ENCODE assay signal across 30 cellular contexts in genomic region chr7:35505031-35505430, GRCh38.
DNase-seq lines count a peak whose midpoint lies in the region; ATAC-seq and TF ChIP-seq lines count a peak whose summit lies in the region.
"Had no signal": no experiment of that assay in that cellular context is flagged by ENCODE, and none has a peak within 500 bp of the region (broad histone marks: within the 10 kb centered on the region; RNA-seq: fewer than 3 reads in every experiment).

No MANE protein-coding gene starts in this region.

- POLR2A ChIA-PET in WTC11 (lab: Charles Lee), result no interaction called here

- H3K4me1 ChIP-seq in GM23338 (ENCODE audit: insufficient read depth), result peaks cover 12% of the 10 kb centered on the region
- H3K4me1 ChIP-seq in neural progenitor cell, result peaks cover 10% of the 10 kb centered on the region
- H3K4me1 ChIP-seq: BLaER1, breast epithelium, gastrocnemius medialis, parathyroid adenoma, thyroid gland, uterus had no signal

- DNase-seq in GM23338 (ENCODE audit: low spot score), result peak; percentile 53
- peak; percentile 52 for DNase-seq in NCI-H1105 (lab: John Stamatoyannopoulos, UW)
- peak; percentile 17 for DNase-seq in WTC11 (ENCODE audit: low spot score)
- peak; percentile 26 for DNase-seq in neural progenitor cell (ENCODE audit: low spot score)
- no peak for DNase-seq in kidney glomerular epithelial cell (lab: John Stamatoyannopoulos, UW)
- no peak for DNase-seq in AG08396 (ENCODE audit: low spot score)
- DNase-seq: activated B cell treated with CpG ODN at 0.5 μM for 24 hours; activated CD4-positive, alpha-beta T cell treated with anti-CD3 and anti-CD28 coated beads, Interleukin-2, amount 50 U/mL, for 1 hour; activated effector memory CD4-positive, alpha-beta T cell treated with anti-CD3 and anti-CD28 coated beads, Interleukin-2, amount 50 U/mL, for 16 hours; activated naive CD8-positive, alpha-beta T cell treated with anti-CD3 and anti-CD28 coated beads for 36 hours; activated T-cell treated with anti-CD3 and anti-CD28 coated beads, Interleukin-2, amount 50 U/mL, for 24 hours; anterior cingulate cortex; DMS 273 treated with DMSO at 0.1 percent for 48 hours; gastrocnemius medialis; left cardiac atrium; mesenchymal stem cell; MV-4-11; NCI-H187; NCI-H69; stimulated activated CD4-positive, alpha-beta T cell treated with anti-CD3 and anti-CD28 coated beads, Interleukin-12 subunit alpha, Interleukin-12 subunit beta, amount 100 ng/mL, for 4 hours; stimulated activated CD4-positive, alpha-beta T cell treated with anti-CD3 and anti-CD28 coated beads, Interleukin-2, amount 100 ng/mL, for 48 hours; T-cell; thyroid gland; uterus had no signal

- TF ChIP-seq CTCF in GM23338 (conservative IDR thresholded peaks at IDR 0.05; ENCODE audit: low read depth in 2 of 2) (no peak), WTC11 (IDR thresholded peaks at IDR 0.05) (no peak), neural progenitor cell (IDR thresholded peaks at IDR 0.05) (no peak)

- H3K4me3 Mint-ChIP-seq in GM23338 (0 out of 3 replicates have a peak overlapping the region, but pooled peaks have one; percentile 5), WTC11 (peak overlapping the region; percentile 21; the same call in 1 of the 2 replicates), neural progenitor cell (no peak overlapping the region)
- H3K4me3 Mint-ChIP-seq: activated B cell treated with CpG ODN at 0.5 μM for 24 hours; activated naive CD8-positive, alpha-beta T cell treated with anti-CD3 and anti-CD28 coated beads for 36 hours; activated T-cell treated with anti-CD3 and anti-CD28 coated beads, Interleukin-2, amount 50 U/mL, for 24 hours; T-cell had no signal

- H3K36me3 Mint-ChIP-seq in GM23338 (ENCODE audit: low read depth) (no peaks in the 10 kb centered on the region), WTC11 (no peaks in the 10 kb centered on the region), neural progenitor cell (no peaks in the 10 kb centered on the region)
- H3K36me3 Mint-ChIP-seq: activated naive CD8-positive, alpha-beta T cell treated with anti-CD3 and anti-CD28 coated beads for 36 hours; T-cell had no signal

- H3K9me3 ChIP-seq in neural progenitor cell (ENCODE audit: low read depth), result no peaks in the 10 kb centered on the region
- H3K9me3 ChIP-seq: BLaER1, breast epithelium, gastrocnemius medialis, thyroid gland, uterus had no signal

- H3K9me3 Mint-ChIP-seq in GM23338 (no peaks in the 10 kb centered on the region), WTC11 (no peaks in the 10 kb centered on the region), neural progenitor cell (no peaks in the 10 kb centered on the region)
- H3K9me3 Mint-ChIP-seq: activated B cell treated with CpG ODN at 0.5 μM for 24 hours; activated naive CD8-positive, alpha-beta T cell treated with anti-CD3 and anti-CD28 coated beads for 36 hours; activated T-cell treated with anti-CD3 and anti-CD28 coated beads, Interleukin-2, amount 50 U/mL, for 24 hours; T-cell had no signal

- H3K4me2 ChIP-seq in GM23338, result peak overlapping the region; percentile 75
- peak overlapping the region; percentile 4 for H3K4me2 ChIP-seq in neural progenitor cell
- H3K4me2 ChIP-seq: BLaER1 had no signal

- H3F3A ChIP-seq in GM23338 (replicated peaks; ENCODE audit: low read depth) (no peaks in the 10 kb centered on the region), neural progenitor cell (ENCODE audit: low read depth) (no peaks in the 10 kb centered on the region)

- H3K27me3 Mint-ChIP-seq in GM23338 (ENCODE audit: insufficient read depth, low read depth, poor library complexity) (peaks cover 2% of the 10 kb centered on the region), WTC11 (ENCODE audit: low read depth) (no peaks in the 10 kb centered on the region), neural progenitor cell (ENCODE audit: insufficient read depth, low read depth) (peaks cover 3% of the 10 kb centered on the region)
- H3K27me3 Mint-ChIP-seq: activated naive CD8-positive, alpha-beta T cell treated with anti-CD3 and anti-CD28 coated beads for 36 hours; activated T-cell treated with anti-CD3 and anti-CD28 coated beads, Interleukin-2, amount 50 U/mL, for 24 hours had no signal

- H3K4me1 Mint-ChIP-seq in GM23338 (peaks cover 25% of the 10 kb centered on the region; the same call in 2 of the 3 replicates), WTC11 (peaks cover 28% of the 10 kb centered on the region), neural progenitor cell (peaks cover 9% of the 10 kb centered on the region)
- H3K4me1 Mint-ChIP-seq: activated B cell treated with CpG ODN at 0.5 μM for 24 hours; activated naive CD8-positive, alpha-beta T cell treated with anti-CD3 and anti-CD28 coated beads for 36 hours; T-cell had no signal

- H3K36me3 ChIP-seq in GM23338 (ENCODE audit: insufficient read depth), result no peaks in the 10 kb centered on the region
- no peaks in the 10 kb centered on the region for H3K36me3 ChIP-seq in neural progenitor cell
- H3K36me3 ChIP-seq: BLaER1, breast epithelium, gastrocnemius medialis, thyroid gland, uterus had no signal

- H3K9ac ChIP-seq in neural progenitor cell, result no peak overlapping the region
- H3K9ac ChIP-seq: BLaER1, parathyroid adenoma had no signal

- CTCF ChIA-PET in WTC11 (lab: Charles Lee), result interaction anchor here (1.2 to 2.2 kb wide), 3 partner anchors 15 to 80 kb away, joined by 3 to 17 read pairs (median 5); no protein-coding TSS in a partner anchor

- H3K9me2 ChIP-seq in GM23338 (ENCODE audit: insufficient read depth), result no peaks in the 10 kb centered on the region

- no peaks in the 10 kb centered on the region for H3K79me2 ChIP-seq in GM23338 (replicated peaks; ENCODE audit: insufficient read depth)
- H3K79me2 ChIP-seq in neural progenitor cell (ENCODE audit: low read depth), result no peaks in the 10 kb centered on the region
- H3K79me2 ChIP-seq: parathyroid adenoma had no signal

- H3K27ac Mint-ChIP-seq in GM23338 (peak overlapping the region; percentile 76; the same call in 1 of the 2 replicates), WTC11 (peak overlapping the region; percentile 80), neural progenitor cell (no peak overlapping the region)
- H3K27ac Mint-ChIP-seq: activated B cell treated with CpG ODN at 0.5 μM for 24 hours; activated naive CD8-positive, alpha-beta T cell treated with anti-CD3 and anti-CD28 coated beads for 36 hours; activated T-cell treated with anti-CD3 and anti-CD28 coated beads, Interleukin-2, amount 50 U/mL, for 24 hours; T-cell had no signal

- H4K20me1 ChIP-seq in GM23338 (replicated peaks; ENCODE audit: insufficient read depth) (no peaks in the 10 kb centered on the region), neural progenitor cell (ENCODE audit: low read depth) (no peaks in the 10 kb centered on the region)
- H4K20me1 ChIP-seq: BLaER1 had no signal

- H3K27me3 ChIP-seq in GM23338 (ENCODE audit: insufficient read depth) (no peaks in the 10 kb centered on the region), neural progenitor cell (no peaks in the 10 kb centered on the region)
- H3K27me3 ChIP-seq: BLaER1, breast epithelium, gastrocnemius medialis, thyroid gland, uterus had no signal

- H2AFZ ChIP-seq in GM23338 (peak overlapping the region; percentile 80; the same call in 1 of the 2 replicates), neural progenitor cell (replicated peaks) (no peak overlapping the region)
- H2AFZ ChIP-seq: parathyroid adenoma had no signal

- peak; percentile 84 for ATAC-seq in GM23338
- peak; percentile 68 for ATAC-seq in WTC11
- ATAC-seq in HG03520 (IDR thresholded peaks at IDR 0.05; ENCODE audit: unreplicated experiment), result no peak
- ATAC-seq: gastrocnemius medialis, left cardiac atrium, sciatic nerve, T-cell had no signal

- 0 out of 2 replicates have a peak overlapping the region, but pooled peaks have one; percentile 18 for H3K4me3 ChIP-seq in GM23338
- H3K4me3 ChIP-seq in neural progenitor cell, result no peak overlapping the region
- H3K4me3 ChIP-seq: BLaER1, breast epithelium, gastrocnemius medialis, thyroid gland, uterus had no signal

- H3K27ac ChIP-seq in GM23338 (ENCODE audit: low read depth) (no peak overlapping the region), neural progenitor cell (no peak overlapping the region)
- H3K27ac ChIP-seq: BLaER1, breast epithelium, gastrocnemius medialis, parathyroid adenoma, RWPE1, thyroid gland, uterus had no signal

TF ChIP-seq in GM23338, 12 proteins besides CTCF, POLR2A, EP300 and RAD21:
- TF ChIP-seq NANOG (IDR thresholded peaks at IDR 0.05; ENCODE audit: borderline replicate concordance) (0 out of 2 replicates have a peak, but pooled peaks have one; percentile 13), POLR2AphosphoS5 (IDR thresholded peaks at IDR 0.05; ENCODE audit: low read depth) (no peak)

TF ChIP-seq in WTC11, 78 proteins besides CTCF, POLR2A, EP300 and RAD21 (continues in another document):
- TF ChIP-seq HMGXB4 (CRISPR knock-in tag; IDR thresholded peaks at IDR 0.05) (no peak), GTF2I (CRISPR knock-in tag; conservative IDR thresholded peaks at IDR 0.05) (no peak), FOXP1 (CRISPR knock-in tag; IDR thresholded peaks at IDR 0.05; ENCODE audit: borderline replicate concordance) (no peak), USF2 (CRISPR knock-in tag; IDR thresholded peaks at IDR 0.05) (no peak), NR3C1 (CRISPR knock-in tag; conservative IDR thresholded peaks at IDR 0.05; ENCODE audit: low read depth) (no peak)

Comparison
In these comparisons a context has a peak if more than half of its experiments do, and no peak if none do; other contexts are left out.
1. DNase-seq: peak in GM23338 (single experiment), NCI-H1105 (single experiment), WTC11 (single experiment) and neural progenitor cell (single experiment); none in kidney glomerular epithelial cell (single experiment) and AG08396 (single experiment).